Comparison of ENCODE assay signal across 27 cellular contexts in the genomic region with DNA sequence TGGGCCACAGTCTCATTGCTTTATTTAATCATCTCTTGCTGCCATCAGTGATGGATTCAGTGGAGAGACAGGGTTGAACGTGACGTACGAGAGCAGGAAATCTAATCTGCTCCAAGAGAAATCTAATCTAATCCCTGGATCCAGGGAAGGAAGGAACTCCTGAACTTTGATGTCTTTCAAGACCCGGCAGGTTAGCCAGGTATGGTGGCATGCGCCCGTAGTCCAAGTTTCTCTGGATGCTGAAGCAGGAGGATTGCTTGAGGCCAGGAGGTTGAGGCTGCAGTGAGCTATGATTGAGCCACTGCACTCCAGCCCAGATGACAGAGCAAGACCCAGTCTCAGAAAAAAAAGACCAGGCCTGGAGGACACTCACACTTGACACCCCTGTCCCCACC. TPM values are rescaled to one million over a fixed set of nuclear protein-coding genes. Genes with fewer than 3 reads are reported as not detected.
DNase-seq lines count a peak whose midpoint lies in the region; FAIRE-seq and TF ChIP-seq lines count a peak whose summit lies in the region.
"Had no signal": no experiment of that assay in that cellular context is flagged by ENCODE, and none has a peak within 500 bp of the region (broad histone marks: within the 10 kb centered on the region; RNA-seq: fewer than 3 reads in every experiment).

No MANE protein-coding gene starts in this region.

- TF ChIP-seq POLR2A in stomach (IDR thresholded peaks at IDR 0.05): no peak

- intact Hi-C loops in kidney (cut with DNase I) (no loop called here), stomach (cut with DNase I; ENCODE audit: low total_unique reads) (no loop called here)

- no peak overlapping the region for H3K4me3 ChIP-seq in HEK293 (ENCODE audit: low read depth, low read length)
- H3K4me3 ChIP-seq in kidney (ENCODE audit: low read length in 2 of 2): no peak overlapping the region
- no peak overlapping the region for H3K4me3 ChIP-seq in neural progenitor cell
- H3K4me3 ChIP-seq in stomach: no peak overlapping the region
- H3K4me3 ChIP-seq: A549; BLaER1 treated with 17β-estradiol and CSF1 and Interleukin-3, amounts not matched to agents 10 nM and 100 nM; HAP-1 had no signal

- no peaks in the 10 kb centered on the region for H3K36me3 ChIP-seq in HEK293 (ENCODE audit: control insufficient read depth in 2 of 2, insufficient read depth in 1 of 2, low read length in 2 of 2)
- H3K36me3 ChIP-seq in kidney (ENCODE audit: control insufficient read depth in 1 of 2, insufficient read depth in 2 of 2, low read length in 2 of 2): no peaks in the 10 kb centered on the region
- no peaks in the 10 kb centered on the region for H3K36me3 ChIP-seq in neural progenitor cell
- H3K36me3 ChIP-seq in stomach: no peaks in the 10 kb centered on the region
- H3K36me3 ChIP-seq: BE2C; BLaER1 treated with 17β-estradiol and CSF1 and Interleukin-3, amounts not matched to agents 10 nM and 100 nM; HAP-1 had no signal

- no peak overlapping the region for H3K4me2 ChIP-seq in neural progenitor cell
- H3K4me2 ChIP-seq: A549 had no signal

- TF ChIP-seq EP300 in stomach (IDR thresholded peaks at IDR 0.05): no peak

- no peaks in the 10 kb centered on the region for H3K4me1 Mint-ChIP-seq in neural progenitor cell
- H3K4me1 Mint-ChIP-seq: CD14-positive monocyte; CD8-positive, alpha-beta memory T cell had no signal

- POLR2A ChIA-PET in HEK293 (lab: Yijun Ruan, JAX): no interaction called here

- peak; percentile 18 for DNase-seq in kidney
- DNase-seq in neural progenitor cell (ENCODE audit: low spot score): no peak
- DNase-seq in stomach: no peak
- DNase-seq in NCI-H2081 treated with DMSO at 0.1 percent for 48 hours (lab: John Stamatoyannopoulos, UW): no peak
- DNase-seq in nucleus accumbens (lab: John Stamatoyannopoulos, UW): no peak
- DNase-seq in NCI-H1092 treated with DMSO at 0.1 percent for 48 hours (lab: John Stamatoyannopoulos, UW): no peak
- DNase-seq: 8988T; ACHN; AML-193; BE2C; CD4-positive, alpha-beta T cell; CD8-positive, alpha-beta memory T cell; DMS53; DMS79 treated with DMSO at 0.1 percent for 48 hours; GF-D8; GOT3 had no signal

- no peak overlapping the region for H2AFZ ChIP-seq in neural progenitor cell (replicated peaks)

- H3K36me3 Mint-ChIP-seq in neural progenitor cell: no peaks in the 10 kb centered on the region
- H3K36me3 Mint-ChIP-seq: CD14-positive monocyte; CD8-positive, alpha-beta memory T cell had no signal

- no peaks in the 10 kb centered on the region for H3K79me2 ChIP-seq in neural progenitor cell (ENCODE audit: low read depth)

- H3K4me3 Mint-ChIP-seq in neural progenitor cell: no peak overlapping the region
- H3K4me3 Mint-ChIP-seq: CD14-positive monocyte; CD4-positive, alpha-beta T cell; CD8-positive, alpha-beta memory T cell had no signal

- H3K9me3 ChIP-seq in HEK293 (ENCODE audit: control insufficient read depth, insufficient read depth, low read depth, low read length) (no peaks in the 10 kb centered on the region), kidney (ENCODE audit: control insufficient read depth in 1 of 2, low read length in 2 of 2) (no peaks in the 10 kb centered on the region), neural progenitor cell (ENCODE audit: low read depth) (no peaks in the 10 kb centered on the region), stomach (no peaks in the 10 kb centered on the region)
- H3K9me3 ChIP-seq: A549; BE2C; BLaER1 treated with 17β-estradiol and CSF1 and Interleukin-3, amounts not matched to agents 10 nM and 100 nM; HAP-1 had no signal

- H3K27ac ChIP-seq in HEK293 (ENCODE audit: extremely low read depth, low read depth, low read length): no peak overlapping the region
- no peak overlapping the region for H3K27ac ChIP-seq in kidney (ENCODE audit: low read depth in 2 of 2, low read length in 2 of 2)
- no peak overlapping the region for H3K27ac ChIP-seq in neural progenitor cell
- H3K27ac ChIP-seq in stomach: peak overlapping the region; percentile 60 to 78 (median 75)
- H3K27ac ChIP-seq: A549; BLaER1 treated with 17β-estradiol and CSF1 and Interleukin-3, amounts not matched to agents 10 nM and 100 nM had no signal

- WGBS in stomach, 5 donors: 41 to 70% (median 47%) methylated on average over 6 of the region's 6 CpGs

- no peaks in the 10 kb centered on the region for H3K9me3 Mint-ChIP-seq in neural progenitor cell
- H3K9me3 Mint-ChIP-seq: CD14-positive monocyte; CD4-positive, alpha-beta T cell; CD8-positive, alpha-beta memory T cell had no signal

- FAIRE-seq in kidney (lab: Jason Lieb, UNC): no peak
- FAIRE-seq: A549, GM12891, GM18507, H54 had no signal

- no peaks in the 10 kb centered on the region for H3F3A ChIP-seq in neural progenitor cell (ENCODE audit: low read depth)

- H3K27me3 ChIP-seq in neural progenitor cell (no peaks in the 10 kb centered on the region), stomach (no peaks in the 10 kb centered on the region)
- H3K27me3 ChIP-seq: BE2C; BLaER1 treated with 17β-estradiol and CSF1 and Interleukin-3, amounts not matched to agents 10 nM and 100 nM had no signal

- no peaks in the 10 kb centered on the region for H3K4me1 ChIP-seq in HEK293 (ENCODE audit: control insufficient read depth, insufficient read depth, low read length)
- no peaks in the 10 kb centered on the region for H3K4me1 ChIP-seq in kidney (ENCODE audit: control insufficient read depth in 1 of 2, insufficient read depth in 1 of 2, low read depth in 1 of 2, low read length in 2 of 2)
- H3K4me1 ChIP-seq in neural progenitor cell: no peaks in the 10 kb centered on the region
- H3K4me1 ChIP-seq in stomach: peaks cover 8 to 31% (median 19%) of the 10 kb centered on the region in 4 donors
- H3K4me1 ChIP-seq: A549, BE2C, HAP-1 had no signal

- no peak overlapping the region for H3K9ac ChIP-seq in kidney (ENCODE audit: low read length in 2 of 2)
- H3K9ac ChIP-seq in neural progenitor cell: no peak overlapping the region
- H3K9ac ChIP-seq: BLaER1 treated with 17β-estradiol and CSF1 and Interleukin-3, amounts not matched to agents 10 nM and 100 nM had no signal

- TF ChIP-seq CTCF in HEK293 (tag by site-specific recombination; IDR thresholded peaks at IDR 0.05) (no peak), kidney (IDR thresholded peaks at IDR 0.05; ENCODE audit: borderline replicate concordance, extremely low read depth, insufficient read depth) (no peak), neural progenitor cell (IDR thresholded peaks at IDR 0.05) (no peak), stomach (IDR thresholded peaks at IDR 0.05) (no peak)

- no peaks in the 10 kb centered on the region for H4K20me1 ChIP-seq in neural progenitor cell (ENCODE audit: low read depth)
- H4K20me1 ChIP-seq: BLaER1 treated with 17β-estradiol and CSF1 and Interleukin-3, amounts not matched to agents 10 nM and 100 nM had no signal

- peaks cover 10% of the 10 kb centered on the region for H3K27me3 Mint-ChIP-seq in neural progenitor cell (ENCODE audit: insufficient read depth, low read depth)
- H3K27me3 Mint-ChIP-seq: CD4-positive, alpha-beta T cell had no signal

- peak overlapping the region; percentile 29 for H3K27ac Mint-ChIP-seq in neural progenitor cell
- H3K27ac Mint-ChIP-seq: CD4-positive, alpha-beta T cell; CD8-positive, alpha-beta memory T cell had no signal

- CTCF ChIA-PET in HEK293 (lab: Yijun Ruan, JAX): no interaction called here

TF ChIP-seq in HEK293, 187 proteins besides CTCF, POLR2A, EP300 and RAD21:
- TF ChIP-seq ZBTB6 (tag by site-specific recombination; IDR thresholded peaks at IDR 0.05) (peak; percentile 21; the same call in 1 of the 2 replicates), ZNF140 (tag by site-specific recombination; IDR thresholded peaks at IDR 0.05) (no peak)
TF ChIP-seq in HEK293: peak in this region for 1.

RNA-seq across cellular contexts. Expression of gene PGC, which starts 11.4 kb away (rescaled TPM):
- total RNA-seq in kidney (not detected), neural progenitor cell (ENCODE audit: low replicate concordance) (not detected in 2 replicates), stomach (over 10,000 TPM in 1 of 5 donors, 1,000 to 10,000 TPM in 3, 100 to 1,000 TPM in 1; 101 to 32,926 (median 1,172) TPM)
- polyA plus RNA-seq in kidney (ENCODE audit: insufficient read depth, low read depth, low replicate concordance) (0.39 TPM), stomach (over 10,000 TPM in 2 of 3 donors, 1,000 to 10,000 TPM in 1; 8,432 to 48,206 (median 26,682) TPM)
- total RNA-seq: Calu3; CD4-positive, alpha-beta T cell; CD8-positive, alpha-beta memory T cell; Daoy; G401 had no signal
- polyA plus RNA-seq: A549; CD14-positive monocyte; CD8-positive, alpha-beta memory T cell had no signal

RNA-seq across cellular contexts. Expression of gene FRS3, which starts 21.1 kb away (rescaled TPM):
- total RNA-seq in kidney: 7.0 TPM
- 5.3 TPM for polyA plus RNA-seq in kidney (ENCODE audit: insufficient read depth, low read depth, low replicate concordance)
- total RNA-seq in neural progenitor cell (ENCODE audit: low replicate concordance): 1.9 and 5.3 TPM in 2 replicates
- 10 to 100 TPM in 1 of 5 donors, 1 to 10 TPM in 3, under 1 TPM in 1; 0.29 to 22.2 (median 3.1) TPM for total RNA-seq in stomach
- 1 to 10 TPM; 2.9 to 4.4 (median 4.1) TPM for polyA plus RNA-seq in stomach

RNA-seq across cellular contexts. Expression of gene PRICKLE4, which starts 21.9 kb away (rescaled TPM):
- total RNA-seq in kidney (6.5 TPM), neural progenitor cell (ENCODE audit: low replicate concordance) (1.1 TPM in 1 of 2 replicates, not detected in the other), stomach (10 to 100 TPM in 3 of 5 donors, 1 to 10 TPM in 2; 4.4 to 77.0 (median 27.8) TPM)
- polyA plus RNA-seq in kidney (ENCODE audit: insufficient read depth, low read depth, low replicate concordance) (1.4 TPM), stomach (1 to 10 TPM in 2 of 3 donors, not detected in 1; 1.9 to 4.8 TPM)
- total RNA-seq: CD4-positive, alpha-beta T cell; CD8-positive, alpha-beta memory T cell; Daoy; G401 had no signal
- polyA plus RNA-seq: CD14-positive monocyte; CD8-positive, alpha-beta memory T cell had no signal

RNA-seq across cellular contexts. Expression of gene TFEB, which starts 23.2 kb away (rescaled TPM):
- total RNA-seq in kidney: 50.7 TPM
- polyA plus RNA-seq in kidney (ENCODE audit: insufficient read depth, low read depth, low replicate concordance): 51.0 TPM
- 0.13 and 0.46 TPM in 2 replicates for total RNA-seq in neural progenitor cell (ENCODE audit: low replicate concordance)
- total RNA-seq in stomach: 100 to 1,000 TPM in 1 of 5 donors, 10 to 100 TPM in 2, 1 to 10 TPM in 2; 6.4 to 130 (median 12.9) TPM
- 10 to 100 TPM; 12.1 to 19.5 (median 14.0) TPM for polyA plus RNA-seq in stomach

RNA-seq across cellular contexts. Expression of gene TOMM6, which starts 28.9 kb away (rescaled TPM):
- total RNA-seq in kidney (150 TPM), neural progenitor cell (ENCODE audit: low replicate concordance) (177 and 182 TPM in 2 replicates), stomach (100 to 1,000 TPM in 2 of 5 donors, 10 to 100 TPM in 3; 11.9 to 159 (median 68.7) TPM)
- polyA plus RNA-seq in kidney (ENCODE audit: insufficient read depth, low read depth, low replicate concordance) (479 TPM), stomach (100 to 1,000 TPM; 308 to 343 (median 323) TPM)

Comparison
In these comparisons a context has a peak if more than half of its experiments do, and no peak if none do; other contexts are left out.
1. H3K27ac ChIP-seq: peak in stomach (5 of 5); none in HEK293 (single experiment), kidney (0 of 2) and neural progenitor cell (single experiment).
2. RNA of gene PGC, which starts 11.4 kb away (total RNA-seq): 101 to 32,926 TPM in stomach; not detected in kidney (single experiment) and not detected in neural progenitor cell; every median in the first group is over 100 times any median in the second.